In the genomic region with DNA sequence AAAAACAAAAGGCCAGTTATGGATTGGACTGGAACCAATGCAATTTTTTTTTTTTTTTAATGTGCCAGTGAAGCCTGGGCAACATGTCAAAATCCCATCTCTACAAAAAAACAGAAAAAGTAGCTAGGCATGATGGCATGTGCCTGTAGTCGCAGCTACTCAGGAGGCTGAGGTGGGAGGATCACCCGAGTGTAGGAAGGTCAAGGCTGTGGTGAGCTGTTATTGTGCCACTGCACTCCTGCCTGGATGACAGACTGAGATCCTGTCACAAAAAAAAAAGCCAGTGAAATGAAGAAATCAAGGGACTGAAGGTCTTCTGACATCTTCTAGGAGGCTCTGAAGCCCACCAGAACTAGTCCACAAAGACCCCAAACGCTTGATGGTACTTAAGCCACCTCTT, we compare ENCODE assay signal across 35 cellular contexts.
"Had no signal": no experiment of that assay in that cellular context is flagged by ENCODE, and none has a peak within 500 bp of the region (broad histone marks: within the 10 kb centered on the region; RNA-seq: fewer than 3 reads in every experiment).

No MANE protein-coding gene starts in this region.

- DNase-seq: activated B cell treated with CpG ODN at 0.5 μM for 24 hours; activated CD4-positive, alpha-beta T cell treated with anti-CD3 and anti-CD28 coated beads for 48 hours; activated CD4-positive, alpha-beta T cell treated with anti-CD3 and anti-CD28 coated beads, Interleukin-2, amount 50 U/mL, for 1 hour; activated CD4-positive, alpha-beta T cell treated with anti-CD3 and anti-CD28 coated beads, Interleukin-2, amount 50 U/mL, for 48 hours; activated CD8-positive, alpha-beta memory T cell treated with anti-CD3 and anti-CD28 coated beads for 24 hours; activated CD8-positive, alpha-beta T cell treated with anti-CD3 and anti-CD28 coated beads for 36 hours; activated effector memory CD4-positive, alpha-beta T cell treated with Interleukin-2 at 50 U/mL for 16 hours; activated gamma-delta T cell treated with Interleukin-2 at 50 U/mL for 16 hours; activated naive CD4-positive, alpha-beta T cell treated with anti-CD3 and anti-CD28 coated beads, Interleukin-2, amount 50 U/mL, for 16 hours; activated naive CD4-positive, alpha-beta T cell treated with Interleukin-2 at 50 U/mL for 16 hours; activated T-cell treated with anti-CD3 and anti-CD28 coated beads, Interleukin-2, amount 50 U/mL, for 4 hours; amniotic stem cell; anterior cingulate cortex; central memory CD4-positive, alpha-beta T cell; dorsolateral prefrontal cortex; effector memory CD4-positive, alpha-beta T cell; erythroblast; foreskin keratinocyte; gastrocnemius medialis; glutamatergic neuron; heart left ventricle; T-helper 1 cell; T-helper 17 cell; T1000; WERI-Rb-1 had no signal

- H3K4me3 ChIP-seq: breast epithelium, cardiac muscle cell, coronary artery, dorsolateral prefrontal cortex, esophagus muscularis mucosa, gastrocnemius medialis, heart left ventricle had no signal

- H3K4me3 Mint-ChIP-seq: activated B cell treated with CpG ODN at 0.5 μM for 24 hours; activated CD8-positive, alpha-beta T cell treated with anti-CD3 and anti-CD28 coated beads for 36 hours; activated naive CD8-positive, alpha-beta T cell; activated T-cell treated with anti-CD3 and anti-CD28 coated beads, Interleukin-2, amount 50 U/mL, for 4 hours; activated T-helper 17 cell treated with anti-CD3 and anti-CD28 coated beads, Interleukin-2, amount 50 U/mL, for 72 hours; dendritic cell treated with granulocyte-macrophage colony-stimulating factor and Interleukin-4, amounts not matched to agents 40 ng/mL and 50 ng/mL, for 4 days; T-helper 17 cell; T-helper 2 cell treated with Interferon-gamma antibody and Interleukin-4, amounts not matched to agents 5 μg/mL and 100 μg/mL, for 36 hours had no signal

- H3K9me3 ChIP-seq: breast epithelium, esophagus muscularis mucosa, gastrocnemius medialis, heart left ventricle had no signal

- H3K9me3 Mint-ChIP-seq: activated B cell treated with CpG ODN at 0.5 μM for 24 hours; activated CD8-positive, alpha-beta T cell treated with anti-CD3 and anti-CD28 coated beads for 36 hours; activated T-cell treated with anti-CD3 and anti-CD28 coated beads, Interleukin-2, amount 50 U/mL, for 4 hours; activated T-helper 17 cell treated with anti-CD3 and anti-CD28 coated beads, Interleukin-2, amount 50 U/mL, for 72 hours; dendritic cell treated with granulocyte-macrophage colony-stimulating factor and Interleukin-4, amounts not matched to agents 40 ng/mL and 50 ng/mL, for 4 days; T-helper 2 cell treated with Interferon-gamma antibody and Interleukin-4, amounts not matched to agents 5 μg/mL and 100 μg/mL, for 36 hours had no signal

- H3K36me3 ChIP-seq: breast epithelium, cardiac muscle cell, esophagus muscularis mucosa, gastrocnemius medialis, heart left ventricle had no signal

- H3K27ac Mint-ChIP-seq: activated B cell treated with CpG ODN at 0.5 μM for 24 hours; activated CD8-positive, alpha-beta T cell treated with anti-CD3 and anti-CD28 coated beads for 36 hours; activated naive CD8-positive, alpha-beta T cell; activated T-helper 17 cell treated with anti-CD3 and anti-CD28 coated beads, Interleukin-2, amount 50 U/mL, for 72 hours; dendritic cell treated with granulocyte-macrophage colony-stimulating factor and Interleukin-4, amounts not matched to agents 40 ng/mL and 50 ng/mL, for 4 days; T-helper 17 cell; T-helper 2 cell treated with Interferon-gamma antibody and Interleukin-4, amounts not matched to agents 5 μg/mL and 100 μg/mL, for 36 hours had no signal

- H3K36me3 Mint-ChIP-seq: activated naive CD8-positive, alpha-beta T cell had no signal

- FAIRE-seq: astrocyte had no signal

- H3K27ac ChIP-seq: breast epithelium, cardiac muscle cell, coronary artery, dorsolateral prefrontal cortex, esophagus muscularis mucosa, foreskin keratinocyte, gastrocnemius medialis, heart left ventricle, WERI-Rb-1 had no signal

- H3K27me3 ChIP-seq: breast epithelium, cardiac muscle cell, dorsolateral prefrontal cortex, esophagus muscularis mucosa, gastrocnemius medialis, heart left ventricle had no signal

- ATAC-seq: activated CD4-positive, CD25-positive, alpha-beta regulatory T cell treated with anti-CD3 and anti-CD28 coated beads, Interleukin-2, amount 50 U/mL, for 24 hours; activated CD8-positive, alpha-beta T cell treated with anti-CD3 and anti-CD28 coated beads for 36 hours; activated T-cell treated with anti-CD3 and anti-CD28 coated beads, Interleukin-2, amount 50 U/mL, for 4 hours; activated T-helper 17 cell treated with anti-CD3 and anti-CD28 coated beads, Interleukin-2, amount 50 U/mL, for 72 hours; foreskin keratinocyte; gastrocnemius medialis; heart left ventricle; T-helper 17 cell had no signal

- H3K27me3 Mint-ChIP-seq: activated B cell treated with CpG ODN at 0.5 μM for 24 hours; activated CD8-positive, alpha-beta T cell treated with anti-CD3 and anti-CD28 coated beads for 36 hours; activated naive CD8-positive, alpha-beta T cell; activated T-helper 17 cell treated with anti-CD3 and anti-CD28 coated beads, Interleukin-2, amount 50 U/mL, for 72 hours; dendritic cell treated with granulocyte-macrophage colony-stimulating factor and Interleukin-4, amounts not matched to agents 40 ng/mL and 50 ng/mL, for 4 days; T-helper 17 cell had no signal

- H3K4me1 ChIP-seq: breast epithelium, foreskin keratinocyte had no signal
